In genomic region chr9:84255701-84256100, GRCh38 we compare ENCODE assay signal across 29 cellular contexts.
"Had no signal": no experiment of that assay in that cellular context is flagged by ENCODE, and none has a peak within 500 bp of the region (broad histone marks: within the 10 kb centered on the region; RNA-seq: fewer than 3 reads in every experiment).

No MANE protein-coding gene starts in this region.

- H3K4me1 Mint-ChIP-seq: activated CD4-positive, alpha-beta T cell treated with anti-CD3 and anti-CD28 coated beads for 36 hours; activated CD4-positive, alpha-beta T cell treated with anti-CD3 and anti-CD28 coated beads, Interleukin-2, amount 10 ng/mL, durations not matched to agents 7 days and 5 days had no signal

- H3K9me3 Mint-ChIP-seq: activated CD4-positive, alpha-beta T cell treated with anti-CD3 and anti-CD28 coated beads, Interleukin-2, amount 10 ng/mL, durations not matched to agents 7 days and 5 days; activated naive CD4-positive, alpha-beta T cell treated with anti-CD3 and anti-CD28 coated beads for 36 hours; activated naive CD4-positive, alpha-beta T cell treated with anti-CD3 and anti-CD28 coated beads, Interleukin-2, amount 50 U/mL, for 72 hours; activated T-cell treated with anti-CD3 and anti-CD28 coated beads, Interleukin-2, amount 50 U/mL, for 24 hours; activated T-helper 2 cell treated with anti-CD3 and anti-CD28 coated beads, Interferon-gamma antibody, Interleukin-2, Interleukin-4, amounts not matched to agents 10 μg/mL and 5 μg/mL and 100 μg/mL, durations not matched to agents 14 hours and 24 hours and 36 hours; T-helper 1 cell treated with Interleukin-12 subunit alpha and Interleukin-12 subunit beta and Interleukin-4 antibody, amounts not matched to agents 30 μg/mL and 1 μg/mL, for 36 hours; T-helper 2 cell treated with Interferon-gamma antibody and Interleukin-4, amounts not matched to agents 5 μg/mL and 100 μg/mL, for 36 hours; WTC11 had no signal

- DNase-seq: activated CD4-positive, alpha-beta T cell treated with anti-CD3 and anti-CD28 coated beads for 36 hours; activated CD4-positive, alpha-beta T cell treated with anti-CD3 and anti-CD28 coated beads, Interleukin-2, amount 10 ng/mL, durations not matched to agents 7 days and 5 days; activated CD4-positive, alpha-beta T cell treated with anti-CD3 and anti-CD28 coated beads, Interleukin-2, amount 50 U/mL, for 48 hours; activated CD8-positive, alpha-beta T cell treated with anti-CD3 and anti-CD28 coated beads, Interleukin-2, amount 10 ng/mL, durations not matched to agents 7 days and 5 days; activated gamma-delta T cell; activated naive CD4-positive, alpha-beta T cell treated with anti-CD3 and anti-CD28 coated beads for 36 hours; activated T-cell treated with anti-CD3 and anti-CD28 coated beads, Interleukin-2, amount 50 U/mL, for 24 hours; NCI-H1092 treated with DMSO at 0.1 percent for 48 hours; NCI-H146; NCI-H187; NCI-H2029 treated with DMSO at 0.1 percent for 48 hours; NCI-H345; NCI-H524 treated with DMSO at 0.1 percent for 48 hours; RPMI8226; SHP77 treated with DMSO at 0.1 percent for 48 hours; SK-N-SH had no signal

- H3K36me3 Mint-ChIP-seq: activated naive CD4-positive, alpha-beta T cell treated with anti-CD3 and anti-CD28 coated beads, Interleukin-2, amount 50 U/mL, for 72 hours; WTC11 had no signal

- H3K27ac Mint-ChIP-seq: activated CD4-positive, alpha-beta T cell treated with anti-CD3 and anti-CD28 coated beads for 36 hours; activated CD4-positive, alpha-beta T cell treated with anti-CD3 and anti-CD28 coated beads, Interleukin-2, amount 10 ng/mL, durations not matched to agents 7 days and 5 days; activated CD8-positive, alpha-beta T cell treated with anti-CD3 and anti-CD28 coated beads, Interleukin-2, amount 10 ng/mL, durations not matched to agents 7 days and 5 days; activated naive CD4-positive, alpha-beta T cell treated with anti-CD3 and anti-CD28 coated beads for 36 hours; activated naive CD4-positive, alpha-beta T cell treated with anti-CD3 and anti-CD28 coated beads, Interleukin-2, amount 50 U/mL, for 72 hours; activated T-cell treated with anti-CD3 and anti-CD28 coated beads, Interleukin-2, amount 50 U/mL, for 24 hours; activated T-helper 2 cell treated with anti-CD3 and anti-CD28 coated beads, Interferon-gamma antibody, Interleukin-2, Interleukin-4, amounts not matched to agents 10 μg/mL and 5 μg/mL and 100 μg/mL, durations not matched to agents 14 hours and 24 hours and 36 hours; T-helper 1 cell treated with Interleukin-12 subunit alpha and Interleukin-12 subunit beta and Interleukin-4 antibody, amounts not matched to agents 30 μg/mL and 1 μg/mL, for 36 hours; T-helper 2 cell treated with Interferon-gamma antibody and Interleukin-4, amounts not matched to agents 5 μg/mL and 100 μg/mL, for 36 hours; WTC11 had no signal

- H3K9me2 ChIP-seq: SK-N-SH had no signal

- H3K9me3 ChIP-seq: adrenal gland, body of pancreas, breast epithelium, Peyer's patch, SJSA1, SK-N-SH had no signal

- H3K4me3 Mint-ChIP-seq: activated CD4-positive, alpha-beta T cell treated with anti-CD3 and anti-CD28 coated beads for 36 hours; activated CD4-positive, alpha-beta T cell treated with anti-CD3 and anti-CD28 coated beads, Interleukin-2, amount 10 ng/mL, durations not matched to agents 7 days and 5 days; activated CD8-positive, alpha-beta T cell treated with anti-CD3 and anti-CD28 coated beads, Interleukin-2, amount 10 ng/mL, durations not matched to agents 7 days and 5 days; activated naive CD4-positive, alpha-beta T cell treated with anti-CD3 and anti-CD28 coated beads for 36 hours; activated T-cell treated with anti-CD3 and anti-CD28 coated beads, Interleukin-2, amount 50 U/mL, for 24 hours; T-helper 1 cell treated with Interleukin-12 subunit alpha and Interleukin-12 subunit beta and Interleukin-4 antibody, amounts not matched to agents 30 μg/mL and 1 μg/mL, for 36 hours; T-helper 2 cell treated with Interferon-gamma antibody and Interleukin-4, amounts not matched to agents 5 μg/mL and 100 μg/mL, for 36 hours; WTC11 had no signal

- ATAC-seq: activated CD4-positive, alpha-beta T cell treated with anti-CD3 and anti-CD28 coated beads for 36 hours; activated CD4-positive, CD25-positive, alpha-beta regulatory T cell treated with anti-CD3 and anti-CD28 coated beads, Interleukin-2, amount 50 U/mL, for 24 hours; activated CD8-positive, alpha-beta T cell treated with anti-CD3 and anti-CD28 coated beads, Interleukin-2, amount 10 ng/mL, durations not matched to agents 7 days and 5 days; activated naive CD4-positive, alpha-beta T cell treated with anti-CD3 and anti-CD28 coated beads, Interleukin-2, amount 50 U/mL, for 72 hours; body of pancreas; K562; PC-3; WTC11 had no signal

- H3K4me2 ChIP-seq: SK-N-SH had no signal

- H3K9ac ChIP-seq: SK-N-SH had no signal

- H3K36me3 ChIP-seq: adrenal gland, breast epithelium, Peyer's patch, SJSA1 had no signal

- H3K4me3 ChIP-seq: adrenal gland, body of pancreas, breast epithelium, K562, Peyer's patch, SJSA1 had no signal

- H3K27me3 ChIP-seq: adrenal gland, body of pancreas, breast epithelium, Peyer's patch, SJSA1 had no signal

- H3K27ac ChIP-seq: body of pancreas, Peyer's patch, SJSA1 had no signal

- H3K4me1 ChIP-seq: adrenal gland, breast epithelium, SJSA1 had no signal
